17 cellular contexts compared by ENCODE assay signal in genomic region chr19:3454656-3455392, GRCh38. TPM values are rescaled to one million over a fixed set of nuclear protein-coding genes. Genes with fewer than 3 reads are reported as not detected.
"Had no signal": no experiment of that assay in that cellular context is flagged by ENCODE, and none has a peak within 500 bp of the region (broad histone marks: within the 10 kb centered on the region; RNA-seq: fewer than 3 reads in every experiment).

No MANE protein-coding gene starts in this region.

- H3K9me3 Mint-ChIP-seq: activated T-helper 1 cell treated with anti-CD3 and anti-CD28 coated beads, Interleukin-12 subunit alpha, Interleukin-12 subunit beta, Interleukin-2, Interleukin-4 antibody, amounts not matched to agents 30 ng/mL and 10 ng/mL and 1 ng/mL, durations not matched to agents 14 hours and 24 hours and 36 hours; nephron progenitor cell; stimulated activated naive CD8-positive, alpha-beta T cell treated with anti-CD3 and anti-CD28 coated beads, Interleukin-15, amount 100 ng/mL, for 72 hours had no signal

- H2AFZ ChIP-seq: hepatocyte had no signal

- H3K27me3 Mint-ChIP-seq: stimulated activated naive CD8-positive, alpha-beta T cell treated with anti-CD3 and anti-CD28 coated beads, Interleukin-15, amount 100 ng/mL, for 72 hours had no signal

- H3K9me3 ChIP-seq: tibial nerve had no signal

- H3K27me3 ChIP-seq: hepatocyte, tibial nerve had no signal

- H3K4me2 ChIP-seq: hepatocyte had no signal

- H3K4me3 ChIP-seq: hepatocyte, tibial nerve had no signal

- H3K27ac Mint-ChIP-seq: activated T-helper 1 cell treated with anti-CD3 and anti-CD28 coated beads, Interleukin-12 subunit alpha, Interleukin-12 subunit beta, Interleukin-2, Interleukin-4 antibody, amounts not matched to agents 30 ng/mL and 10 ng/mL and 1 ng/mL, durations not matched to agents 14 hours and 24 hours and 36 hours; nephron progenitor cell; stimulated activated naive CD8-positive, alpha-beta T cell treated with anti-CD3 and anti-CD28 coated beads, Interleukin-15, amount 100 ng/mL, for 72 hours had no signal

- H3K4me1 Mint-ChIP-seq: stimulated activated naive CD8-positive, alpha-beta T cell treated with anti-CD3 and anti-CD28 coated beads, Interleukin-15, amount 100 ng/mL, for 72 hours had no signal

- DNase-seq: activated CD4-positive, alpha-beta T cell treated with anti-CD3 and anti-CD28 coated beads for 48 hours; activated naive CD4-positive, alpha-beta T cell treated with Interleukin-2 at 50 U/mL for 16 hours; caudate nucleus; cortex of kidney; effector CD8-positive, alpha-beta T cell; nephron progenitor cell; stimulated activated CD4-positive, alpha-beta T cell treated with anti-CD3 and anti-CD28 coated beads, Interleukin-15, amount 100 ng/mL, for 24 hours; stimulated activated CD4-positive, alpha-beta T cell treated with anti-CD3 and anti-CD28 coated beads, Interleukin-4, amount 100 ng/mL, for 24 hours; stimulated activated naive CD8-positive, alpha-beta T cell treated with anti-CD3 and anti-CD28 coated beads, Interleukin-15, amount 100 ng/mL, for 72 hours had no signal

- H3K4me3 Mint-ChIP-seq: activated T-helper 1 cell treated with anti-CD3 and anti-CD28 coated beads, Interleukin-12 subunit alpha, Interleukin-12 subunit beta, Interleukin-2, Interleukin-4 antibody, amounts not matched to agents 30 ng/mL and 10 ng/mL and 1 ng/mL, durations not matched to agents 14 hours and 24 hours and 36 hours; nephron progenitor cell; stimulated activated naive CD8-positive, alpha-beta T cell treated with anti-CD3 and anti-CD28 coated beads, Interleukin-15, amount 100 ng/mL, for 72 hours had no signal

- ATAC-seq: stimulated activated naive CD8-positive, alpha-beta T cell treated with anti-CD3 and anti-CD28 coated beads, Interleukin-15, amount 100 ng/mL, for 72 hours had no signal

- H3K79me2 ChIP-seq: hepatocyte had no signal

- H3K27ac ChIP-seq: hepatocyte had no signal

RNA-seq across cellular contexts. Expression of gene SMIM24, which starts 25.5 kb away (rescaled TPM):
- total RNA-seq: activated T-helper 1 cell treated with anti-CD3 and anti-CD28 coated beads, Interleukin-12 subunit alpha, Interleukin-12 subunit beta, Interleukin-2, Interleukin-4 antibody, amounts not matched to agents 30 ng/mL and 10 ng/mL and 1 ng/mL, durations not matched to agents 14 hours and 24 hours and 36 hours; osteocyte; pulmonary artery endothelial cell; T-helper 1 cell treated with Interleukin-12 subunit alpha and Interleukin-12 subunit beta and Interleukin-4 antibody, amounts not matched to agents 30 ng/mL and 1 ng/mL, for 36 hours; tibial nerve had no signal

RNA-seq across cellular contexts. Expression of gene SMIM44, which starts 28.4 kb away (rescaled TPM):
- total RNA-seq: activated T-helper 1 cell treated with anti-CD3 and anti-CD28 coated beads, Interleukin-12 subunit alpha, Interleukin-12 subunit beta, Interleukin-2, Interleukin-4 antibody, amounts not matched to agents 30 ng/mL and 10 ng/mL and 1 ng/mL, durations not matched to agents 14 hours and 24 hours and 36 hours; hepatocyte; liver; mesenteric fat pad; osteocyte; pulmonary artery endothelial cell; T-helper 1 cell treated with Interleukin-12 subunit alpha and Interleukin-12 subunit beta and Interleukin-4 antibody, amounts not matched to agents 30 ng/mL and 1 ng/mL, for 36 hours; tibial nerve had no signal
- polyA plus RNA-seq: hepatocyte, liver had no signal
